Comparison of ENCODE assay signal across 28 cellular contexts in genomic region chr3:35141406-35141805, GRCh38.
"Had no signal": no experiment of that assay in that cellular context is flagged by ENCODE, and none has a peak within 500 bp of the region (broad histone marks: within the 10 kb centered on the region; RNA-seq: fewer than 3 reads in every experiment).

No MANE protein-coding gene starts in this region.

- H3K4me3 ChIP-seq: ascending aorta, body of pancreas, esophagus muscularis mucosa, gastroesophageal sphincter had no signal

- DNase-seq: activated CD4-positive, alpha-beta memory T cell treated with anti-CD3 and anti-CD28 coated beads, Interleukin-2, amount 10 ng/mL, durations not matched to agents 7 days and 5 days; activated CD4-positive, alpha-beta T cell treated with anti-CD3 and anti-CD28 coated beads for 1 hour; activated CD4-positive, alpha-beta T cell treated with anti-CD3 and anti-CD28 coated beads for 4 hours; activated CD4-positive, alpha-beta T cell treated with anti-CD3 and anti-CD28 coated beads, Interleukin-2, amount 10 ng/mL, durations not matched to agents 7 days and 5 days; activated CD4-positive, alpha-beta T cell treated with anti-CD3 and anti-CD28 coated beads, Interleukin-2, amount 50 U/mL, for 4 hours; activated CD8-positive, alpha-beta memory T cell treated with anti-CD3 and anti-CD28 coated beads, Interleukin-2, amount 50 U/mL, for 48 hours; activated gamma-delta T cell; activated naive CD4-positive, alpha-beta T cell; activated naive CD4-positive, alpha-beta T cell treated with anti-CD3 and anti-CD28 coated beads, Interleukin-2, amount 10 ng/mL, durations not matched to agents 7 days and 5 days; activated naive CD8-positive, alpha-beta T cell treated with anti-CD3 and anti-CD28 coated beads, Interleukin-2, amount 10 ng/mL, durations not matched to agents 7 days and 5 days; activated T-cell treated with anti-CD3 and anti-CD28 coated beads for 4 hours; activated T-cell treated with anti-CD3 and anti-CD28 coated beads, Interleukin-2, amount 50 U/mL, for 24 hours; activated T-cell treated with anti-CD3 and anti-CD28 coated beads, Interleukin-2, amount 50 U/mL, for 72 hours; body of pancreas; caudate nucleus; cortex of kidney; dermis blood vessel endothelial cell; effector CD4-positive, alpha-beta T cell; effector memory CD8-positive, alpha-beta T cell; erythroblast; foreskin melanocyte; T-helper 2 cell had no signal

- H3K27ac ChIP-seq: ascending aorta, body of pancreas, esophagus muscularis mucosa, gastroesophageal sphincter, VCaP had no signal

- H3K36me3 ChIP-seq: ascending aorta, esophagus muscularis mucosa, gastroesophageal sphincter had no signal

- H3K9me3 ChIP-seq: ascending aorta, body of pancreas had no signal

- H3K4me1 ChIP-seq: ascending aorta, body of pancreas, esophagus muscularis mucosa, gastroesophageal sphincter had no signal

- H3K27me3 ChIP-seq: ascending aorta, body of pancreas, esophagus muscularis mucosa, gastroesophageal sphincter had no signal

- ATAC-seq: activated naive CD4-positive, alpha-beta T cell treated with anti-CD3 and anti-CD28 coated beads, Interleukin-2, amount 50 U/mL, for 72 hours; activated T-cell treated with anti-CD3 and anti-CD28 coated beads, Interleukin-2, amount 50 U/mL, for 72 hours; body of pancreas; effector memory CD8-positive, alpha-beta T cell; gastroesophageal sphincter; WTC11 had no signal
